Comparison of ENCODE assay signal across 11 cellular contexts in the genomic region with DNA sequence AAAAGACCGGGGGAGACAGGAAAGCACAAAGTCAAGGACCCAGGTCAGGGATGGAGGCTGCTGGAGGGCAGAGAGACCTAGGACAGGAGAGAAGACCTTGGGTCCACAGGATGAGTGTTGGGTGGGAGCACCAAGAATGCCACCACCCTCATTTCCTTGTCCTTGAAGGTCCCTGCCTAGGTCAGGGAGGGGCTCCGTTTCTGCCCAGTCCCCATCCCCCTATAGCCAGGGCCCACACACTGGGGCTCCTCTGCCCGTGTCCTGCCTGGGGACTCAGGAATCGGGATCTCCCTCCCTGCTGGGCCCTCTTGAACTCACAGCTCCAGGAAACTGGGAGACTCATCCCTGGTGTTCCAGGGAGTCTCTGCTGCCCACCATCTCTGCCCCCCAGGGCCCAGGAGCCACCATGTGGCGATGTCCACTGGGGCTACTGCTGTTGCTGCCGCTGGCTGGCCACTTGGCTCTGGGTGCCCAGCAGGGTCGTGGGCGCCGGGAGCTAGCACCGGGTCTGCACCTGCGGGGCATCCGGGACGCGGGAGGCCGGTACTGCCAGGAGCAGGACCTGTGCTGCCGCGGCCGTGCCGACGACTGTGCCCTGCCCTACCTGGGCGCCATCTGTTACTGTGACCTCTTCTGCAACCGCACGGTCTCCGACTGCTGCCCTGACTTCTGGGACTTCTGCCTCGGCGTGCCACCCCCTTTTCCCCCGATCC. TPM values are rescaled to one million over a fixed set of nuclear protein-coding genes. Genes with fewer than 3 reads are reported as not detected.
DNase-seq lines count a peak whose midpoint lies in the region; ATAC-seq and TF ChIP-seq lines count a peak whose summit lies in the region.
"Had no signal": no experiment of that assay in that cellular context is flagged by ENCODE, and none has a peak within 500 bp of the region (broad histone marks: within the 10 kb centered on the region; RNA-seq: fewer than 3 reads in every experiment).

No MANE protein-coding gene starts in this region.

- H3K4me1 Mint-ChIP-seq in activated CD8-positive, alpha-beta T cell treated with anti-CD3 and anti-CD28 coated beads, Interleukin-2, amount 10 ng/mL, durations not matched to agents 7 days and 5 days (ENCODE audit: low read depth), result no peaks in the 10 kb centered on the region
- H3K4me1 Mint-ChIP-seq in activated CD8-positive, alpha-beta T cell treated with anti-CD3 and anti-CD28 coated beads for 36 hours (ENCODE audit: low read depth), result no peaks in the 10 kb centered on the region
- peaks cover 16% of the 10 kb centered on the region for H3K4me1 Mint-ChIP-seq in type B pancreatic cell (ENCODE audit: unreplicated experiment)

- H3K27ac Mint-ChIP-seq in activated CD8-positive, alpha-beta T cell treated with anti-CD3 and anti-CD28 coated beads, Interleukin-2, amount 10 ng/mL, durations not matched to agents 7 days and 5 days, result no peak overlapping the region
- H3K27ac Mint-ChIP-seq in activated CD8-positive, alpha-beta T cell treated with anti-CD3 and anti-CD28 coated beads for 36 hours, result no peak overlapping the region
- H3K27ac Mint-ChIP-seq in type B pancreatic cell, result peak overlapping the region; percentile 76

- intact Hi-C loops in activated CD8-positive, alpha-beta T cell treated with anti-CD3 and anti-CD28 coated beads for 36 hours (cut with micrococcal nuclease), result no loop called here
- intact Hi-C loops in esophagus muscularis mucosa (cut with DNase I), result no loop called here

- DNase-seq in activated CD8-positive, alpha-beta T cell treated with anti-CD3 and anti-CD28 coated beads, Interleukin-2, amount 10 ng/mL, durations not matched to agents 7 days and 5 days, result peak; percentile 5
- no peak for DNase-seq in activated CD8-positive, alpha-beta T cell treated with anti-CD3 and anti-CD28 coated beads for 36 hours
- peak; percentile 87 for DNase-seq in esophagus muscularis mucosa (ENCODE audit: extremely low spot score)
- peak; percentile 66 for DNase-seq in type B pancreatic cell (ENCODE audit: extremely low spot score, unreplicated experiment)
- DNase-seq in T-helper 1 cell, result no peak
- DNase-seq in NCI-H187 (lab: John Stamatoyannopoulos, UW), result no peak
- DNase-seq: HCEC 1CT; stimulated activated CD4-positive, alpha-beta T cell treated with anti-CD3 and anti-CD28 coated beads, Interleukin-4, amount 100 ng/mL, for 1 hour had no signal

- peaks cover 0 to 32% (median 0%) of the 10 kb centered on the region in 4 donors for H3K36me3 ChIP-seq in esophagus muscularis mucosa
- H3K36me3 ChIP-seq in mucosa of rectum (ENCODE audit: control insufficient read depth in 2 of 2, insufficient read depth in 2 of 2, low read length in 2 of 2), result peaks cover 0 to 6% of the 10 kb centered on the region in 2 donors

- no peaks in the 10 kb centered on the region for H3K36me3 Mint-ChIP-seq in activated CD8-positive, alpha-beta T cell treated with anti-CD3 and anti-CD28 coated beads, Interleukin-2, amount 10 ng/mL, durations not matched to agents 7 days and 5 days (ENCODE audit: low read depth)
- H3K36me3 Mint-ChIP-seq in activated CD8-positive, alpha-beta T cell treated with anti-CD3 and anti-CD28 coated beads for 36 hours (ENCODE audit: low read depth), result no peaks in the 10 kb centered on the region
- H3K36me3 Mint-ChIP-seq in type B pancreatic cell, result no peaks in the 10 kb centered on the region

- 49% methylated on average over 4 of the region's 27 CpGs for WGBS in esophagus muscularis mucosa

- peak overlapping the region; percentile 87 to 97 for H3K9ac ChIP-seq in mucosa of rectum (ENCODE audit: low read depth in 1 of 2, low read length in 2 of 2)

- TF ChIP-seq EP300 in esophagus muscularis mucosa (IDR thresholded peaks at IDR 0.05), result no peak

- CTCF ChIA-PET in activated CD8-positive, alpha-beta T cell treated with anti-CD3 and anti-CD28 coated beads, Interleukin-2, amount 10 ng/mL, durations not matched to agents 7 days and 5 days (lab: Charles Lee), result no interaction called here
- CTCF ChIA-PET in activated CD8-positive, alpha-beta T cell treated with anti-CD3 and anti-CD28 coated beads for 36 hours (lab: Charles Lee), result no interaction called here

- H3K27ac ChIP-seq in esophagus muscularis mucosa (replicated peaks in 1 of 4), result peak overlapping the region; percentile 92 to 96 (median 94)
- peak overlapping the region; percentile 97 for H3K27ac ChIP-seq in mucosa of rectum (ENCODE audit: low read depth in 2 of 2, low read length in 2 of 2)
- H3K27ac ChIP-seq: VCaP had no signal

- no peak for TF ChIP-seq POLR2A in esophagus muscularis mucosa (IDR thresholded peaks at IDR 0.05; ENCODE audit: low read depth)

- H3K27me3 Mint-ChIP-seq in activated CD8-positive, alpha-beta T cell treated with anti-CD3 and anti-CD28 coated beads, Interleukin-2, amount 10 ng/mL, durations not matched to agents 7 days and 5 days (ENCODE audit: low read depth), result peaks cover 4% of the 10 kb centered on the region
- peaks cover 9% of the 10 kb centered on the region for H3K27me3 Mint-ChIP-seq in activated CD8-positive, alpha-beta T cell treated with anti-CD3 and anti-CD28 coated beads for 36 hours
- H3K27me3 Mint-ChIP-seq in type B pancreatic cell, result peaks cover 3% of the 10 kb centered on the region

- POLR2A ChIA-PET in activated CD8-positive, alpha-beta T cell treated with anti-CD3 and anti-CD28 coated beads, Interleukin-2, amount 10 ng/mL, durations not matched to agents 7 days and 5 days (lab: Charles Lee), result no interaction called here
- POLR2A ChIA-PET in activated CD8-positive, alpha-beta T cell treated with anti-CD3 and anti-CD28 coated beads for 36 hours (lab: Charles Lee), result no interaction called here

- H3K27me3 ChIP-seq in esophagus muscularis mucosa (no peaks in the 10 kb centered on the region), mucosa of rectum (ENCODE audit: control insufficient read depth in 2 of 2, insufficient read depth in 2 of 2, low read length in 2 of 2) (no peaks in the 10 kb centered on the region)

- H3K9me3 Mint-ChIP-seq in activated CD8-positive, alpha-beta T cell treated with anti-CD3 and anti-CD28 coated beads, Interleukin-2, amount 10 ng/mL, durations not matched to agents 7 days and 5 days (ENCODE audit: insufficient read depth), result no peaks in the 10 kb centered on the region
- no peaks in the 10 kb centered on the region for H3K9me3 Mint-ChIP-seq in activated CD8-positive, alpha-beta T cell treated with anti-CD3 and anti-CD28 coated beads for 36 hours
- H3K9me3 Mint-ChIP-seq in type B pancreatic cell, result no peaks in the 10 kb centered on the region

- H3K4me3 ChIP-seq in esophagus muscularis mucosa (peak overlapping the region; percentile 67 to 81 (median 73)), mucosa of rectum (ENCODE audit: low read length in 2 of 2) (peak overlapping the region; percentile 88 to 94)

- H3K4me1 ChIP-seq in esophagus muscularis mucosa, result peaks cover 61 to 89% (median 78%) of the 10 kb centered on the region in 4 donors
- peaks cover 27 to 65% of the 10 kb centered on the region in 2 donors for H3K4me1 ChIP-seq in mucosa of rectum (ENCODE audit: control insufficient read depth in 2 of 2, insufficient read depth in 2 of 2, low read length in 2 of 2)

- H3K9me3 ChIP-seq in esophagus muscularis mucosa (no peaks in the 10 kb centered on the region), mucosa of rectum (ENCODE audit: control insufficient read depth in 2 of 2, low read length in 2 of 2) (no peaks in the 10 kb centered on the region)

- no peak for ATAC-seq in activated CD8-positive, alpha-beta T cell treated with anti-CD3 and anti-CD28 coated beads, Interleukin-2, amount 10 ng/mL, durations not matched to agents 7 days and 5 days
- no peak for ATAC-seq in activated CD8-positive, alpha-beta T cell treated with anti-CD3 and anti-CD28 coated beads for 36 hours
- ATAC-seq in HG03108 (IDR thresholded peaks at IDR 0.05; ENCODE audit: unreplicated experiment), result no peak

- TF ChIP-seq CTCF in activated CD8-positive, alpha-beta T cell treated with anti-CD3 and anti-CD28 coated beads for 36 hours (IDR thresholded peaks at IDR 0.05), result no peak
- TF ChIP-seq CTCF in esophagus muscularis mucosa (IDR thresholded peaks at IDR 0.05), result no peak
- TF ChIP-seq CTCF in type B pancreatic cell (conservative IDR thresholded peaks at IDR 0.05), result no peak

- H3K4me3 Mint-ChIP-seq in activated CD8-positive, alpha-beta T cell treated with anti-CD3 and anti-CD28 coated beads, Interleukin-2, amount 10 ng/mL, durations not matched to agents 7 days and 5 days, result no peak overlapping the region
- H3K4me3 Mint-ChIP-seq in activated CD8-positive, alpha-beta T cell treated with anti-CD3 and anti-CD28 coated beads for 36 hours, result no peak overlapping the region
- peak overlapping the region; percentile 82 for H3K4me3 Mint-ChIP-seq in type B pancreatic cell

RNA-seq across cellular contexts. Expression of gene TINAGL1, which starts 0.6 kb away (rescaled TPM):
- total RNA-seq in activated CD8-positive, alpha-beta T cell treated with anti-CD3 and anti-CD28 coated beads, Interleukin-2, amount 10 ng/mL, durations not matched to agents 7 days and 5 days, result not detected
- total RNA-seq in activated CD8-positive, alpha-beta T cell treated with anti-CD3 and anti-CD28 coated beads for 36 hours, result not detected
- total RNA-seq in esophagus muscularis mucosa (100 to 1,000 TPM; 139 to 354 (median 244) TPM), type B pancreatic cell (ENCODE audit: low replicate concordance) (27.2 and 30.0 TPM in 2 replicates)

RNA-seq across cellular contexts. Expression of gene HCRTR1, which starts 40.6 kb away (rescaled TPM):
- total RNA-seq in activated CD8-positive, alpha-beta T cell treated with anti-CD3 and anti-CD28 coated beads, Interleukin-2, amount 10 ng/mL, durations not matched to agents 7 days and 5 days, result not detected
- not detected for total RNA-seq in activated CD8-positive, alpha-beta T cell treated with anti-CD3 and anti-CD28 coated beads for 36 hours
- 1 to 10 TPM in 2 of 4 donors, under 1 TPM in 1, not detected in 1; 0.45 to 1.8 (median 1.7) TPM for total RNA-seq in esophagus muscularis mucosa
- not detected in 2 replicates for total RNA-seq in type B pancreatic cell (ENCODE audit: low replicate concordance)

Comparison
In these comparisons a context has a peak if more than half of its experiments do, and no peak if none do; other contexts are left out.
1. DNase-seq: peak in activated CD8-positive, alpha-beta T cell treated with anti-CD3 and anti-CD28 coated beads, Interleukin-2, amount 10 ng/mL, durations not matched to agents 7 days and 5 days (single experiment), esophagus muscularis mucosa (single experiment) and type B pancreatic cell (single experiment); none in activated CD8-positive, alpha-beta T cell treated with anti-CD3 and anti-CD28 coated beads for 36 hours (single experiment), T-helper 1 cell (0 of 5) and NCI-H187 (0 of 2).
2. RNA of gene TINAGL1, which starts 0.6 kb away (total RNA-seq): 139 to 354 TPM in esophagus muscularis mucosa and 27.2 to 30.0 TPM in type B pancreatic cell; not detected in activated CD8-positive, alpha-beta T cell treated with anti-CD3 and anti-CD28 coated beads, Interleukin-2, amount 10 ng/mL, durations not matched to agents 7 days and 5 days and not detected in activated CD8-positive, alpha-beta T cell treated with anti-CD3 and anti-CD28 coated beads for 36 hours; every median in the first group is over 10 times any median in the second.